8 cellular contexts compared by ENCODE assay signal in the genomic region with DNA sequence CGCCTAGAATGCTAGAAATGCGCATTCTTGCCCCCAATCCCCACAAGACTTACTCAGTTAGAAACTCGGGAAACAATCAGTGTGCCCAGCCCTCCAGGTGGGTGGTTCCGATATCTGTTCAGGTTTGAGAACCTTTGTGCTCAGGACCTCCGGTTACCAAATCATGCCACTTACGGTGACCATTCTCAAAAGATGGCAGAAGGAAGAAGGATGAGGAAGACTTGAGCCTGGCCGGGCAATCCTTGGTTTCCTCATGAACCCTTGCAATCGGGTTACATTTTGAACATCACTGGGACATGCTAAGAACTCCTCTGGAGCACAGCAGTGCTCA. TPM values are rescaled to one million over a fixed set of nuclear protein-coding genes. Genes with fewer than 3 reads are reported as not detected.
A peak's percentile ranks its signal among the peaks of the same experiment; 100 is the strongest.
DNase-seq lines count a peak whose midpoint lies in the region; ATAC-seq, FAIRE-seq and TF ChIP-seq lines count a peak whose summit lies in the region.

No MANE protein-coding gene starts in this region.

- H2AFZ ChIP-seq in GM12878 (ENCODE audit: control insufficient read depth, low read depth, low read length) = no peak overlapping the region

- H3K9ac ChIP-seq in GM12878 (ENCODE audit: control insufficient read depth, insufficient read depth, low read length) = peak overlapping the region; percentile 36; the same call in 1 of the 2 replicates

- FAIRE-seq in GM12878 (lab: Jason Lieb, UNC) = no peak

- H3K36me3 ChIP-seq in GM12878 (ENCODE audit: control insufficient read depth in 2 of 2, insufficient read depth in 2 of 2, low read length in 1 of 2) = no peaks in the 10 kb centered on the region

- TSS peak; percentile 84 for BruUV-seq in GM12878 (replicated peaks; lab: Mats Ljungman, UMichigan)

- no peak for TF ChIP-seq POLR2A in GM12878 (IDR thresholded peaks at IDR 0.05; ENCODE audit: low read depth, low read length)

- peaks cover 47% of the 10 kb centered on the region for H3K4me1 ChIP-seq in GM12878 (ENCODE audit: control insufficient read depth, insufficient read depth, low read length)
- H3K4me1 ChIP-seq in foreskin keratinocyte = peaks cover 11% of the 10 kb centered on the region

- H3K9me3 ChIP-seq in GM12878 (replicated peaks; ENCODE audit: control insufficient read depth, insufficient read depth, low read length) = no peaks in the 10 kb centered on the region

- no peak for TF ChIP-seq RAD21 in GM12878 (IDR thresholded peaks at IDR 0.05; ENCODE audit: insufficient read depth, low read depth, low read length)

- peaks cover 9% of the 10 kb centered on the region; the same call in 1 of the 2 replicates for H3K79me2 ChIP-seq in GM12878 (ENCODE audit: control insufficient read depth, insufficient read depth, low read length)

- no peak for DNase-seq in GM12878 (ENCODE audit: low read depth, low spot score)
- DNase-seq in sciatic nerve (ENCODE audit: low spot score) = peak; percentile 53
- DNase-seq in foreskin keratinocyte = no peak
- no peak for DNase-seq in DMS114 treated with DMSO at 0.1 percent for 48 hours (lab: John Stamatoyannopoulos, UW; ENCODE audit: unreplicated experiment)
- DNase-seq in cerebellar cortex (ENCODE audit: low spot score) = no peak

- RAD21 ChIA-PET in GM12878 (lab: Charles Lee; ENCODE audit: unreplicated experiment) = interaction anchor here (1.0 to 2.8 kb wide), 2 partner anchors 22 to 62 kb away, joined by 3 to 9 read pairs; partner anchors contain the start of gene PFKFB3

- TF ChIP-seq CTCF in GM12878 (IDR thresholded peaks at IDR 0.05 in 2 of 3, conservative IDR thresholded peaks at IDR 0.05 in 1 of 3; ENCODE audit: control insufficient read depth in 2 of 3, extremely low read depth in 1 of 3, insufficient read depth in 1 of 3, low read depth in 3 of 3, low read length in 3 of 3) (no peak), foreskin keratinocyte (conservative IDR thresholded peaks at IDR 0.05) (no peak)

- H3K27me3 ChIP-seq in GM12878 (replicated peaks in 1 of 2; ENCODE audit: control insufficient read depth in 2 of 2, insufficient read depth in 2 of 2, low read length in 1 of 2) (no peaks in the 10 kb centered on the region), foreskin keratinocyte (no peaks in the 10 kb centered on the region)

- 1% methylated on average over 8 of the region's 8 CpGs for WGBS in GM12878 (ENCODE audit: insufficient coverage, insufficient replicate concordance, low lambda C conversion rate, missing lambda C conversion rate)

- SMC1A ChIA-PET in GM12878 (lab: Charles Lee; ENCODE audit: uncharacterized antibody, unreplicated experiment) = interaction anchor here (2.1 to 2.6 kb wide), 2 partner anchors 10 to 11 kb away, joined by 6 to 7 read pairs; no protein-coding TSS in a partner anchor

- intact Hi-C loops in GM12878 (cut with micrococcal nuclease; ENCODE audit: unreplicated experiment) (loop anchor here (2.0 to 5.0 kb wide), 2 partner anchors 131 to 154 kb away; no protein-coding TSS in a partner anchor), sciatic nerve (cut with DNase I) (loop anchor here (10.0 kb wide), 1 partner anchor 64 kb away; the partner anchor contains the start of gene PFKFB3)

- TF ChIP-seq EP300 in GM12878 (IDR thresholded peaks at IDR 0.05; ENCODE audit: borderline replicate concordance in 1 of 2, control insufficient read depth in 1 of 2, low read depth in 2 of 2, low read length in 2 of 2) = no peak

- ATAC-seq in GM18502 (IDR thresholded peaks at IDR 0.05; ENCODE audit: poor library complexity, unreplicated experiment) (peak; percentile 6), HG03135 (IDR thresholded peaks at IDR 0.05; ENCODE audit: unreplicated experiment) (peak; percentile 0), GM12878 (no peak; the same call in 2 of the 3 replicates), sciatic nerve (no peak), foreskin keratinocyte (no peak), GM19397 (IDR thresholded peaks at IDR 0.05; ENCODE audit: unreplicated experiment) (no peak)

- H3K4me3 ChIP-seq in GM12878 = peak overlapping the region; percentile 52

- CTCF ChIA-PET in GM12878 (lab: Yijun Ruan, JAX) = interaction anchor here (5.6 kb wide), 1 partner anchor 11 kb away, joined by 50 read pairs; no protein-coding TSS in a partner anchor

- peak overlapping the region; percentile 82 for H3K27ac ChIP-seq in GM12878 (ENCODE audit: control insufficient read depth, insufficient read depth)
- H3K27ac ChIP-seq in foreskin keratinocyte = no peak overlapping the region

- POLR2A ChIA-PET in GM12878 (lab: Charles Lee) = no interaction called here

- H3K4me2 ChIP-seq in GM12878 (ENCODE audit: control insufficient read depth, insufficient read depth) = peak overlapping the region; percentile 80

- no peaks in the 10 kb centered on the region for H4K20me1 ChIP-seq in GM12878 (ENCODE audit: control insufficient read depth, insufficient read depth)

- in situ Hi-C loops in GM12878 (cut with MboI) = no loop called here

TF ChIP-seq in GM12878, 131 proteins besides CTCF, POLR2A, EP300 and RAD21:
- no peak for TF ChIP-seq POLR2AphosphoS2 (IDR thresholded peaks at IDR 0.05; ENCODE audit: low read depth, low read length)
- TF ChIP-seq NFXL1 (IDR thresholded peaks at IDR 0.05; ENCODE audit: borderline replicate concordance) = peak; percentile 89
- no peak for TF ChIP-seq CUX1 (IDR thresholded peaks at IDR 0.05; ENCODE audit: insufficient replicate concordance, low read depth, low read length)
- 0 out of 2 replicates have a peak, but pooled peaks have one; percentile 12 for TF ChIP-seq TAF1 (IDR thresholded peaks at IDR 0.05; ENCODE audit: borderline replicate concordance, low read depth, low read length)
- no peak for TF ChIP-seq TBL1XR1 (IDR thresholded peaks at IDR 0.05; ENCODE audit: low read depth, low read length)
- no peak for TF ChIP-seq SIX5 (IDR thresholded peaks at IDR 0.05; ENCODE audit: low read depth, low read length, severe bottlenecking)
- TF ChIP-seq HDAC2 (IDR thresholded peaks at IDR 0.05) = no peak

RNA-seq across cellular contexts. Expression of gene RBM17, which starts 52.1 kb away (rescaled TPM):
- 136 and 141 TPM in 2 replicates for total RNA-seq in GM12878 (2013; cell fraction: nucleolus; rRNA removed)
- total RNA-seq in GM12878 (2014; rRNA removed) = 38.3 and 49.0 TPM in 2 replicates
- 85.7 and 94.1 TPM in 2 replicates for total RNA-seq in GM12878 (2014; rRNA removed; fragmentation: Illumina TruSeq; extraction: Trizol)
- 101 and 106 TPM in 2 replicates for total RNA-seq in GM12878 (2021)
- 52.6 TPM for polyA plus RNA-seq in GM12878 (2011; ENCODE audit: low read depth)
- polyA plus RNA-seq in GM12878 (2011; rRNA removed) = 64.5 and 65.3 TPM in 2 replicates
- 33.5 and 38.9 TPM in 2 replicates for polyA plus RNA-seq in GM12878 (2011; cell fraction: cytosol; rRNA removed)
- polyA plus RNA-seq in GM12878 (2011; cell fraction: nucleus; rRNA removed) = 130 and 190 TPM in 2 replicates
- 73.3 and 80.2 TPM in 2 replicates for polyA plus RNA-seq in GM12878 (2012)
- 156 and 160 TPM in 2 replicates for polyA plus RNA-seq in GM12878 (2014; fragmentation: Illumina TruSeq; extraction: Trizol)
- 10 to 100 TPM; 28.4 to 45.0 TPM for polyA plus RNA-seq in GM12878 (2014; fragmentation: Nextera tagmentation; extraction: Ambion mirVana)
- polyA plus RNA-seq in GM12878 (2014; rRNA removed) = 79.9 and 82.1 TPM in 2 replicates
- polyA plus RNA-seq in GM12878 (2016; fragmentation: Nextera tagmentation; extraction: Ambion mirVana) = 100 to 1,000 TPM; 177 to 181 TPM
- 22.5 and 26.1 TPM in 2 replicates for polyA minus RNA-seq in GM12878 (2011; rRNA and poly(A)+ RNA removed)
- 11.8 and 17.6 TPM in 2 replicates for polyA minus RNA-seq in GM12878 (2011; cell fraction: cytosol; rRNA and poly(A)+ RNA removed)
- 19.2 and 28.1 TPM in 2 replicates for polyA minus RNA-seq in GM12878 (2011; cell fraction: nucleus; rRNA and poly(A)+ RNA removed)
- 95.0 TPM for total RNA-seq in sciatic nerve
- 65.9 and 87.2 TPM in 2 replicates for total RNA-seq in foreskin keratinocyte
- polyA plus RNA-seq in foreskin keratinocyte = 81.3 and 105 TPM in 2 replicates

Comparison
In these comparisons a context has a peak if more than half of its experiments do, and no peak if none do; other contexts are left out.
1. ATAC-seq: peak in GM18502 (single experiment) and HG03135 (single experiment); none in GM12878 (single experiment), sciatic nerve (single experiment), foreskin keratinocyte (single experiment) and GM19397 (single experiment).